ENCODE assay signal across 26 cellular contexts in the genomic region with DNA sequence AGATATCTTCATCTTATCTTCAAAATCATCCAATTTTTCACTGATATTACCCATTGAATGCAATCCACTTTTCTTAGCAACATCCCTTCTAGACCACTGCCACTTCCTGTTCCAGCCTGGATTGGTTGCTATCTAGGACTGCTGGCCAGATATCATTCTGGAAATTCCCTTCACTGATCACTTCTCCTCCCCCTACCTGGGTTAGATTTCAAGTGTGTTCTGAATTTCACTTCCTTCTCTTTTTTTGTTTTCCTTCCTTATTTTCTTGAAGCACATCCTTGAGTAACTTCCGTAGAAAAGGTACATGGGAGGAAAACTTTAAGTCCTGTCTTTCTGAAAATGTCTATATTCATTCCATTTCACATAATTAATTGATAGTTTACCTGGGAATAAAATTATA.
"Had no signal": no experiment of that assay in that cellular context is flagged by ENCODE, and none has a peak within 500 bp of the region (broad histone marks: within the 10 kb centered on the region; RNA-seq: fewer than 3 reads in every experiment).

No MANE protein-coding gene starts in this region.

- DNase-seq: activated CD4-positive, alpha-beta T cell treated with anti-CD3 and anti-CD28 coated beads for 1 hour; activated CD4-positive, alpha-beta T cell treated with anti-CD3 and anti-CD28 coated beads, Interleukin-2, amount 50 U/mL, for 1 hour; activated gamma-delta T cell treated with Interleukin-2 at 50 U/mL for 16 hours; activated T-cell treated with anti-CD3 and anti-CD28 coated beads, Interleukin-2, amount 50 U/mL, for 1 hour; anterior cingulate cortex; body of pancreas; effector memory CD4-positive, alpha-beta T cell; glutamatergic neuron; immature natural killer cell; lower lobe of right lung; naive thymus-derived CD8-positive, alpha-beta T cell; retina; sigmoid colon; stimulated activated CD4-positive, alpha-beta T cell treated with anti-CD3 and anti-CD28 coated beads, Interleukin-4, amount 100 ng/mL, for 1 hour; stimulated activated naive CD4-positive, alpha-beta T cell treated with Interleukin-2 at 50 U/mL for 16 hours had no signal

- H3K4me3 ChIP-seq: body of pancreas, cardiac muscle cell, hepatocyte, lower lobe of right lung, neural progenitor cell, sigmoid colon, thoracic aorta, vagina had no signal

- H3K27ac ChIP-seq: body of pancreas, cardiac muscle cell, hepatocyte, lower lobe of right lung, neural progenitor cell, sigmoid colon, thoracic aorta, vagina, VCaP had no signal

- H3K36me3 Mint-ChIP-seq: type B pancreatic cell had no signal

- H3K4me1 ChIP-seq: body of pancreas, lower lobe of right lung, sigmoid colon, vagina had no signal

- H3K27ac Mint-ChIP-seq: activated naive CD4-positive, alpha-beta T cell treated with anti-CD3 and anti-CD28 coated beads, Interleukin-2, amount 50 U/mL, for 24 hours; immature natural killer cell; naive thymus-derived CD8-positive, alpha-beta T cell; neural progenitor cell; progenitor cell of endocrine pancreas; type B pancreatic cell had no signal

- H3K27me3 ChIP-seq: body of pancreas, cardiac muscle cell, hepatocyte, neural progenitor cell, sigmoid colon, vagina had no signal

- ATAC-seq: body of pancreas; esophagus mucosa; left lobe of liver; lower lobe of right lung; naive thymus-derived CD8-positive, alpha-beta T cell had no signal

- H3K4me1 Mint-ChIP-seq: immature natural killer cell, neural progenitor cell had no signal

- H3K27me3 Mint-ChIP-seq: progenitor cell of endocrine pancreas, type B pancreatic cell had no signal

- H3K36me3 ChIP-seq: cardiac muscle cell, lower lobe of right lung, neural progenitor cell, sigmoid colon, thoracic aorta, vagina had no signal

- H3K4me3 Mint-ChIP-seq: activated naive CD4-positive, alpha-beta T cell treated with anti-CD3 and anti-CD28 coated beads, Interleukin-2, amount 50 U/mL, for 24 hours; immature natural killer cell; naive thymus-derived CD8-positive, alpha-beta T cell; neural progenitor cell; type B pancreatic cell had no signal
